Comparison of ENCODE assay signal across 9 cellular contexts in the genomic region with DNA sequence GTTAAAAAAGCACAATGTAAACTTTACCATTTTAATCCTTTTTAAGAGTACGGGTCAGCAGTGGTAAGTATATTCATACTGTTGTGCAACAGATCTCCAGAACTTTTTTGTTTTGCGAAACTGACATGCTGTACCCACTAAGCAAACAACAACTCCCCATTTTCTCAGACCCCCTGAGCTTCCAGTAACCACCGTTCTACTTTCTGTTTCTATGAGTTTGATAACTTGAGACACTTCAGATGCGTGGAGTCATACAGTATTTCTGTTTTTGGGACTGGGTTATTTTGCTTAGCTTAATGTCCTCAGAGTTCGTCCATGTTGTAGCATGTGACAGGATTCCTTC. TPM values are rescaled to one million over a fixed set of nuclear protein-coding genes. Genes with fewer than 3 reads are reported as not detected.
DNase-seq lines count a peak whose midpoint lies in the region; ATAC-seq, FAIRE-seq and TF ChIP-seq lines count a peak whose summit lies in the region.
"Had no signal": no experiment of that assay in that cellular context is flagged by ENCODE, and none has a peak within 500 bp of the region (broad histone marks: within the 10 kb centered on the region; RNA-seq: fewer than 3 reads in every experiment).

No MANE protein-coding gene starts in this region.

- H3K4me1 ChIP-seq in astrocyte (ENCODE audit: insufficient read depth, low read length): peaks cover 17% of the 10 kb centered on the region

- peaks cover 8% of the 10 kb centered on the region for H3K4me1 Mint-ChIP-seq in astrocyte (ENCODE audit: low read depth, unreplicated experiment)

- H3K36me3 Mint-ChIP-seq in astrocyte (ENCODE audit: low read depth, unreplicated experiment): peaks cover 4% of the 10 kb centered on the region

- no peak for DNase-seq in astrocyte (ENCODE audit: low read depth)
- DNase-seq in skeletal muscle cell (ENCODE audit: low read depth): peak; percentile 31
- DNase-seq in ureter (ENCODE audit: low spot score): no peak
- no peak for DNase-seq in NCI-H2171 treated with DMSO at 0.1 percent for 48 hours (lab: John Stamatoyannopoulos, UW)
- DNase-seq in NCI-H1694 treated with DMSO at 0.1 percent for 48 hours (lab: John Stamatoyannopoulos, UW): no peak
- no peak for DNase-seq in germinal center (ENCODE audit: low spot score)

- peak overlapping the region; percentile 32 for H3K4me2 ChIP-seq in astrocyte (ENCODE audit: low read length)

- H3K36me3 ChIP-seq in astrocyte (ENCODE audit: insufficient read depth, low read length): no peaks in the 10 kb centered on the region
- H3K36me3 ChIP-seq: heart right ventricle had no signal

- peaks cover 59% of the 10 kb centered on the region for H3K79me2 ChIP-seq in astrocyte (ENCODE audit: insufficient read depth, low read length)

- ATAC-seq in GM18868 (IDR thresholded peaks at IDR 0.05; ENCODE audit: unreplicated experiment) (peak; percentile 48), HG02981 (IDR thresholded peaks at IDR 0.05; ENCODE audit: unreplicated experiment) (peak; percentile 44)

- no peak overlapping the region for H3K27ac Mint-ChIP-seq in astrocyte (ENCODE audit: unreplicated experiment)

- H3K9me3 Mint-ChIP-seq in astrocyte (ENCODE audit: unreplicated experiment): peaks cover 2% of the 10 kb centered on the region

- H3K4me3 Mint-ChIP-seq in astrocyte (ENCODE audit: unreplicated experiment): no peak overlapping the region

- no peak for FAIRE-seq in astrocyte (lab: Jason Lieb, UNC)

- H4K20me1 ChIP-seq in astrocyte (ENCODE audit: insufficient read depth, low read length): peaks cover 48% of the 10 kb centered on the region

- no peaks in the 10 kb centered on the region for H3K27me3 ChIP-seq in astrocyte (ENCODE audit: insufficient read depth, low read length)
- H3K27me3 ChIP-seq: heart right ventricle had no signal

- peak overlapping the region; percentile 20 for H3K9ac ChIP-seq in astrocyte (ENCODE audit: low read length)

- no peak for TF ChIP-seq CTCF in astrocyte (IDR thresholded peaks at IDR 0.05; ENCODE audit: insufficient read depth, low read depth, low read length)

- no peak overlapping the region for H3K4me3 ChIP-seq in astrocyte (ENCODE audit: insufficient read depth, low read depth, low read length)
- H3K4me3 ChIP-seq in skeletal muscle cell (ENCODE audit: low read depth, low read length): no peak overlapping the region

- H3K9me3 ChIP-seq in astrocyte (ENCODE audit: insufficient read depth, low read depth, low read length): no peaks in the 10 kb centered on the region
- H3K9me3 ChIP-seq: heart right ventricle had no signal

- H2AFZ ChIP-seq in astrocyte (ENCODE audit: low read depth, low read length): no peak overlapping the region

- H3K27ac ChIP-seq in astrocyte (ENCODE audit: low read depth, low read length): no peak overlapping the region

- H3K27me3 Mint-ChIP-seq in astrocyte (ENCODE audit: low read depth, unreplicated experiment): no peaks in the 10 kb centered on the region

RNA-seq across cellular contexts. Expression of a gene that starts 38.0 kb away (rescaled TPM):
- total RNA-seq in astrocyte (30.0 and 30.2 TPM in 2 replicates), ureter (10.8 TPM)
